Comparison of ENCODE assay signal across 8 cellular contexts in the genomic region with DNA sequence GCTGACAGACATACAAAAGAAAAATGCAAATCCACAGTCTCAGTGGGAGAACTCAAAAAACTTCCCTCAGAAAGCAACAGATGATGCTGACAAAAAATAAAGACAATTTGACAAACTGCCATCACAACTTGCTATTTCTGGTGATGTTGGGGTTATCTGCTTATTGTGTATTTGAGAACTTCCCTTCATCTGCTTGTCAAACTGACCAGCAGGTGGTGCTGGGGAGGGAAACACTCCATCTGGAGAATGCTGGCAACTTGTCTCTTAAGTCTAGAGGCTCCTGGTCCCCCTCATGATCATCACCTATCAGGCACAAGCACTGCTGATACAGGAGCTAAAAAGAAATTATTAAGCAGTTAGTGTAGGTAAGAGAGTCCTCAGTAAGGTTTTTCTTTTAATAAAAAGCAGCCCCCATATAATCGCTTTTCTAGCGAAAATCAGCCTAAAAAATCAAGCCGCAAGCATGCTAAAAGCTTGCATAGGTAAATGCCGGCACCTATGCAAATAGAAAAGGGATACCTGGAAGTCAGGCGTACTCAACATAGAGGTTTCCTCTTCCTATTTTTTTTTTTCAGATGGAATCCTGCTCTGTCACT. TPM values are rescaled to one million over a fixed set of nuclear protein-coding genes. Genes with fewer than 3 reads are reported as not detected.
DNase-seq lines count a peak whose midpoint lies in the region; ATAC-seq lines count a peak whose summit lies in the region.

No MANE protein-coding gene starts in this region.

- ATAC-seq in HG02943 (IDR thresholded peaks at IDR 0.05; ENCODE audit: low read depth, unreplicated experiment) = peak; percentile 45
- ATAC-seq in HG03108 (IDR thresholded peaks at IDR 0.05; ENCODE audit: unreplicated experiment) = no peak

- DNase-seq in GM03348 (ENCODE audit: low spot score) (peak; percentile 53), RKO (ENCODE audit: low spot score) (peak; percentile 51), head of caudate nucleus (peak in 37 of 42 donors; percentile 5 to 81 (median 51)), skeletal muscle cell (ENCODE audit: low read depth) (peak; percentile 16), occipital lobe (lab: John Stamatoyannopoulos, UW) (no peak)
- DNase-seq in activated T-helper 9 cell treated with anti-CD3 and anti-CD28 coated beads, Interleukin-2, amount 50 U/mL, for 16 hours (ENCODE audit: low read depth) = peak; percentile 42

- intact Hi-C loops in head of caudate nucleus (cut with DNase I) = no loop called here

- no peak overlapping the region for H3K4me3 ChIP-seq in skeletal muscle cell (ENCODE audit: low read depth, low read length)

RNA-seq across cellular contexts. Expression of a gene that starts 9.8 kb away (rescaled TPM):
- 3.9 TPM for total RNA-seq in occipital lobe

RNA-seq across cellular contexts. Expression of a gene that starts 11.1 kb away (rescaled TPM):
- total RNA-seq in occipital lobe = not detected

RNA-seq across cellular contexts. Expression of a gene that starts 45.4 kb away (rescaled TPM):
- 10.5 TPM for total RNA-seq in occipital lobe
